In genomic region chr3:195634426-195635261, GRCh38 we compare ENCODE assay signal across 9 cellular contexts. TPM values are rescaled to one million over a fixed set of nuclear protein-coding genes. Genes with fewer than 3 reads are reported as not detected.
DNase-seq lines count a peak whose midpoint lies in the region; ATAC-seq and TF ChIP-seq lines count a peak whose summit lies in the region.
"Not testable (repeated sequence)": the region's sequence is repeated elsewhere in the genome, so short reads cannot be mapped to it uniquely, and the experiment has no call there.
"Had no signal": no experiment of that assay in that cellular context is flagged by ENCODE, and none has a peak within 500 bp of the region (broad histone marks: within the 10 kb centered on the region; RNA-seq: fewer than 3 reads in every experiment).

No MANE protein-coding gene starts in this region.

- H3K9me3 Mint-ChIP-seq in activated naive CD4-positive, alpha-beta T cell treated with anti-CD3 and anti-CD28 coated beads, Interleukin-2, amount 50 U/mL, for 72 hours; neural progenitor cell: not testable (repeated sequence)

- WGBS in stomach, 5 donors: 0 to 2% (median 2%) methylated on average over 3 to 20 of the region's 70 CpGs; no CpG with 5 or more reads in 2 of the 5 donors

- H3K4me1 ChIP-seq in neural progenitor cell, stomach: not testable (repeated sequence)

- peak in 1 of 2 donors; percentile 69 for DNase-seq in activated naive CD4-positive, alpha-beta T cell treated with anti-CD3 and anti-CD28 coated beads, Interleukin-2, amount 50 U/mL, for 72 hours (ENCODE audit: low spot score in 2 of 2)
- DNase-seq in Right ventricle myocardium superior; neural progenitor cell (ENCODE audit: low spot score); stomach: not testable (repeated sequence)

- ATAC-seq in GM18498 (IDR thresholded peaks at IDR 0.05; ENCODE audit: unreplicated experiment): peak; percentile 94
- ATAC-seq in GM21619 (IDR thresholded peaks at IDR 0.05; ENCODE audit: unreplicated experiment): peak; percentile 83
- peak; percentile 93 for ATAC-seq in HG03159 (IDR thresholded peaks at IDR 0.05; ENCODE audit: unreplicated experiment)
- peak; percentile 87 to 91 for ATAC-seq in activated naive CD4-positive, alpha-beta T cell treated with anti-CD3 and anti-CD28 coated beads, Interleukin-2, amount 50 U/mL, for 72 hours
- peak; percentile 100 for ATAC-seq in Right ventricle myocardium superior (ENCODE audit: poor library complexity)

- H3K36me3 Mint-ChIP-seq in activated naive CD4-positive, alpha-beta T cell treated with anti-CD3 and anti-CD28 coated beads, Interleukin-2, amount 50 U/mL, for 72 hours; neural progenitor cell: not testable (repeated sequence)

- intact Hi-C loops in Right ventricle myocardium superior (cut with DNase I); stomach (cut with DNase I; ENCODE audit: low total_unique reads): not testable (repeated sequence)

- not testable (repeated sequence) for H3K79me2 ChIP-seq in SU-DHL-6 (ENCODE audit: insufficient read depth, low read length); neural progenitor cell (ENCODE audit: low read depth)

- not testable (repeated sequence) for TF ChIP-seq CTCF in SU-DHL-6 (IDR thresholded peaks at IDR 0.05; ENCODE audit: insufficient read depth, low read length, poor library complexity, severe bottlenecking); neural progenitor cell (IDR thresholded peaks at IDR 0.05); stomach (IDR thresholded peaks at IDR 0.05)

- TF ChIP-seq POLR2A in stomach (IDR thresholded peaks at IDR 0.05): not testable (repeated sequence)

- not testable (repeated sequence) for H2AFZ ChIP-seq in SU-DHL-6 (ENCODE audit: low read depth, low read length, severe bottlenecking)
- H2AFZ ChIP-seq in neural progenitor cell (replicated peaks): peak overlapping the region; percentile 80

- not testable (repeated sequence) for H3K27me3 Mint-ChIP-seq in neural progenitor cell (ENCODE audit: insufficient read depth, low read depth)

- not testable (repeated sequence) for H4K20me1 ChIP-seq in SU-DHL-6 (ENCODE audit: low read depth, low read length); neural progenitor cell (ENCODE audit: low read depth)

- H3K36me3 ChIP-seq in SU-DHL-6 (ENCODE audit: low read length); neural progenitor cell; stomach: not testable (repeated sequence)

- H3K4me3 Mint-ChIP-seq in neural progenitor cell: not testable (repeated sequence)

- H3K9me2 ChIP-seq in SU-DHL-6 (replicated peaks; ENCODE audit: insufficient read depth, low read length): not testable (repeated sequence)

- H3K4me2 ChIP-seq in SU-DHL-6 (ENCODE audit: low read depth, low read length, poor library complexity, severe bottlenecking): peak overlapping the region; percentile 39
- peak overlapping the region; percentile 73 for H3K4me2 ChIP-seq in neural progenitor cell

- H3K27ac Mint-ChIP-seq in activated naive CD4-positive, alpha-beta T cell treated with anti-CD3 and anti-CD28 coated beads, Interleukin-2, amount 50 U/mL, for 72 hours: peak overlapping the region in 1 of 2 donors; percentile 54
- not testable (repeated sequence) for H3K27ac Mint-ChIP-seq in neural progenitor cell

- peak overlapping the region; percentile 56 for H3K9ac ChIP-seq in SU-DHL-6 (ENCODE audit: low read length)
- not testable (repeated sequence) for H3K9ac ChIP-seq in neural progenitor cell

- not testable (repeated sequence) for H3K27me3 ChIP-seq in SU-DHL-6 (ENCODE audit: low read length); neural progenitor cell; stomach

- not testable (repeated sequence) for H3K4me1 Mint-ChIP-seq in neural progenitor cell

- peak overlapping the region; percentile 49 for H3K4me3 ChIP-seq in SU-DHL-6 (ENCODE audit: insufficient read depth, low read length, poor library complexity, severe bottlenecking)
- H3K4me3 ChIP-seq in neural progenitor cell: peak overlapping the region; percentile 62
- peak overlapping the region; percentile 42 to 52 (median 47) for H3K4me3 ChIP-seq in stomach

- H3F3A ChIP-seq in SU-DHL-6 (ENCODE audit: insufficient read depth); neural progenitor cell (ENCODE audit: low read depth): not testable (repeated sequence)

- H3K27ac ChIP-seq in SU-DHL-6 (ENCODE audit: low read depth, low read length): peak overlapping the region; percentile 59
- not testable (repeated sequence) for H3K27ac ChIP-seq in neural progenitor cell
- peak overlapping the region; percentile 54 to 83 (median 82) for H3K27ac ChIP-seq in stomach

- H3K9me3 ChIP-seq in SU-DHL-6 (ENCODE audit: insufficient read depth, low read length); neural progenitor cell (ENCODE audit: low read depth); stomach: not testable (repeated sequence)

- TF ChIP-seq EP300 in stomach (IDR thresholded peaks at IDR 0.05): not testable (repeated sequence)

RNA-seq across cellular contexts. Expression of gene APOD, which starts 50.9 kb away (rescaled TPM):
- under 1 TPM; 0.30 to 0.54 TPM for total RNA-seq in activated naive CD4-positive, alpha-beta T cell treated with anti-CD3 and anti-CD28 coated beads, Interleukin-2, amount 50 U/mL, for 72 hours
- total RNA-seq in Right ventricle myocardium superior: 322 TPM
- not detected in 2 replicates for total RNA-seq in neural progenitor cell (ENCODE audit: low replicate concordance)
- total RNA-seq in stomach: 100 to 1,000 TPM in 4 of 5 donors, 10 to 100 TPM in 1; 33.0 to 941 (median 223) TPM
- polyA plus RNA-seq in stomach: 100 to 1,000 TPM in 2 of 3 donors, 10 to 100 TPM in 1; 76.9 to 258 (median 109) TPM
- total RNA-seq: renal cortical epithelial cell had no signal

Comparison
In these comparisons a context has a peak if more than half of its experiments do, and no peak if none do; other contexts are left out.
1. RNA of gene APOD, which starts 50.9 kb away (total RNA-seq): 322 TPM in Right ventricle myocardium superior (single experiment) and 33.0 to 941 TPM in stomach; 0.30 to 0.54 TPM in activated naive CD4-positive, alpha-beta T cell treated with anti-CD3 and anti-CD28 coated beads, Interleukin-2, amount 50 U/mL, for 72 hours and not detected in neural progenitor cell; every median in the first group is over 10 times any median in the second.
2. Peak in every context shown above with its lines, with median percentiles within 50 percentile points of each other: ATAC-seq and H3K4me3 ChIP-seq.